1 cellular context compared by ENCODE assay signal in genomic region chr7:99409192-99409572, GRCh38.
TF ChIP-seq lines count a peak whose summit lies in the region.

No MANE protein-coding gene starts in this region.

TF ChIP-seq in K562, 482 proteins besides CTCF, POLR2A, EP300 and RAD21 (continued from another document and continues in another):
- no peak for TF ChIP-seq PCBP1 (IDR thresholded peaks at IDR 0.05; ENCODE audit: low read depth, low read length, poor library complexity, severe bottlenecking)
- no peak for TF ChIP-seq ZNF277 (CRISPR knock-in tag; IDR thresholded peaks at IDR 0.05; ENCODE audit: borderline replicate concordance)
- no peak for TF ChIP-seq MAX (CRISPR knock-in tag; IDR thresholded peaks at IDR 0.05)
- TF ChIP-seq, protein P1, sequence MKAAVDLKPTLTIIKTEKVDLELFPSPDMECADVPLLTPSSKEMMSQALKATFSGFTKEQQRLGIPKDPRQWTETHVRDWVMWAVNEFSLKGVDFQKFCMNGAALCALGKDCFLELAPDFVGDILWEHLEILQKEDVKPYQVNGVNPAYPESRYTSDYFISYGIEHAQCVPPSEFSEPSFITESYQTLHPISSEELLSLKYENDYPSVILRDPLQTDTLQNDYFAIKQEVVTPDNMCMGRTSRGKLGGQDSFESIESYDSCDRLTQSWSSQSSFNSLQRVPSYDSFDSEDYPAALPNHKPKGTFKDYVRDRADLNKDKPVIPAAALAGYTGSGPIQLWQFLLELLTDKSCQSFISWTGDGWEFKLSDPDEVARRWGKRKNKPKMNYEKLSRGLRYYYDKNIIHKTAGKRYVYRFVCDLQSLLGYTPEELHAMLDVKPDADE (conservative IDR thresholded peaks at IDR 0.05; ENCODE audit: control insufficient read depth, low read depth, low read length) = peak; percentile 59; the same call in 1 of the 2 replicates
- no peak for TF ChIP-seq ZNF124 (CRISPR knock-in tag; IDR thresholded peaks at IDR 0.05)
- no peak for TF ChIP-seq RAD51 (IDR thresholded peaks at IDR 0.05; ENCODE audit: borderline replicate concordance, low read depth)
- no peak for TF ChIP-seq POLR2B (IDR thresholded peaks at IDR 0.05; ENCODE audit: low read depth, partially characterized antibody)
- TF ChIP-seq, protein P2, sequence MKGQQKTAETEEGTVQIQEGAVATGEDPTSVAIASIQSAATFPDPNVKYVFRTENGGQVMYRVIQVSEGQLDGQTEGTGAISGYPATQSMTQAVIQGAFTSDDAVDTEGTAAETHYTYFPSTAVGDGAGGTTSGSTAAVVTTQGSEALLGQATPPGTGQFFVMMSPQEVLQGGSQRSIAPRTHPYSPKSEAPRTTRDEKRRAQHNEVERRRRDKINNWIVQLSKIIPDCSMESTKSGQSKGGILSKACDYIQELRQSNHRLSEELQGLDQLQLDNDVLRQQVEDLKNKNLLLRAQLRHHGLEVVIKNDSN (CRISPR knock-in tag; IDR thresholded peaks at IDR 0.05) = no peak
- no peak for TF ChIP-seq RFX7 (CRISPR knock-in tag; IDR thresholded peaks at IDR 0.05)
- no peak for TF ChIP-seq TCF7L2 (IDR thresholded peaks at IDR 0.05; ENCODE audit: low read depth, low read length)
- TF ChIP-seq, protein P3, sequence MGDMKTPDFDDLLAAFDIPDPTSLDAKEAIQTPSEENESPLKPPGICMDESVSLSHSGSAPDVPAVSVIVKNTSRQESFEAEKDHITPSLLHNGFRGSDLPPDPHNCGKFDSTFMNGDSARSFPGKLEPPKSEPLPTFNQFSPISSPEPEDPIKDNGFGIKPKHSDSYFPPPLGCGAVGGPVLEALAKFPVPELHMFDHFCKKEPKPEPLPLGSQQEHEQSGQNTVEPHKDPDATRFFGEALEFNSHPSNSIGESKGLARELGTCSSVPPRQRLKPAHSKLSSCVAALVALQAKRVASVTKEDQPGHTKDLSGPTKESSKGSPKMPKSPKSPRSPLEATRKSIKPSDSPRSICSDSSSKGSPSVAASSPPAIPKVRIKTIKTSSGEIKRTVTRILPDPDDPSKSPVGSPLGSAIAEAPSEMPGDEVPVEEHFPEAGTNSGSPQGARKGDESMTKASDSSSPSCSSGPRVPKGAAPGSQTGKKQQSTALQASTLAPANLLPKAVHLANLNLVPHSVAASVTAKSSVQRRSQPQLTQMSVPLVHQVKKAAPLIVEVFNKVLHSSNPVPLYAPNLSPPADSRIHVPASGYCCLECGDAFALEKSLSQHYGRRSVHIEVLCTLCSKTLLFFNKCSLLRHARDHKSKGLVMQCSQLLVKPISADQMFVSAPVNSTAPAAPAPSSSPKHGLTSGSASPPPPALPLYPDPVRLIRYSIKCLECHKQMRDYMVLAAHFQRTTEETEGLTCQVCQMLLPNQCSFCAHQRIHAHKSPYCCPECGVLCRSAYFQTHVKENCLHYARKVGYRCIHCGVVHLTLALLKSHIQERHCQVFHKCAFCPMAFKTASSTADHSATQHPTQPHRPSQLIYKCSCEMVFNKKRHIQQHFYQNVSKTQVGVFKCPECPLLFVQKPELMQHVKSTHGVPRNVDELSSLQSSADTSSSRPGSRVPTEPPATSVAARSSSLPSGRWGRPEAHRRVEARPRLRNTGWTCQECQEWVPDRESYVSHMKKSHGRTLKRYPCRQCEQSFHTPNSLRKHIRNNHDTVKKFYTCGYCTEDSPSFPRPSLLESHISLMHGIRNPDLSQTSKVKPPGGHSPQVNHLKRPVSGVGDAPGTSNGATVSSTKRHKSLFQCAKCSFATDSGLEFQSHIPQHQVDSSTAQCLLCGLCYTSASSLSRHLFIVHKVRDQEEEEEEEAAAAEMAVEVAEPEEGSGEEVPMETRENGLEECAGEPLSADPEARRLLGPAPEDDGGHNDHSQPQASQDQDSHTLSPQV (IDR thresholded peaks at IDR 0.05) = no peak
- no peak for TF ChIP-seq PRPF4 (IDR thresholded peaks at IDR 0.05; ENCODE audit: insufficient read depth, low read depth, low read length, poor library complexity, severe bottlenecking)
- TF ChIP-seq GTF2E2 (tag; IDR thresholded peaks at IDR 0.05) = 0 out of 2 replicates have a peak, but pooled peaks have one; percentile 4
- TF ChIP-seq HNRNPUL1 (IDR thresholded peaks at IDR 0.05; ENCODE audit: low read length) = no peak
- no peak for TF ChIP-seq EP400 (IDR thresholded peaks at IDR 0.05)
- no peak for TF ChIP-seq ZBTB1 (CRISPR knock-in tag; IDR thresholded peaks at IDR 0.05; ENCODE audit: borderline replicate concordance, low read depth)
- no peak for TF ChIP-seq ZBTB34 (CRISPR knock-in tag; IDR thresholded peaks at IDR 0.05)
- TF ChIP-seq IRF2 (CRISPR knock-in tag; IDR thresholded peaks at IDR 0.05) = no peak
- peak; percentile 30; the same call in 1 of the 2 replicates for TF ChIP-seq ELF1 (tag; IDR thresholded peaks at IDR 0.05)
- no peak for TF ChIP-seq HOXB6 (CRISPR knock-in tag; IDR thresholded peaks at IDR 0.05; ENCODE audit: borderline replicate concordance)
- no peak for TF ChIP-seq SP1 (CRISPR knock-in tag; IDR thresholded peaks at IDR 0.05)
- TF ChIP-seq, protein P4, sequence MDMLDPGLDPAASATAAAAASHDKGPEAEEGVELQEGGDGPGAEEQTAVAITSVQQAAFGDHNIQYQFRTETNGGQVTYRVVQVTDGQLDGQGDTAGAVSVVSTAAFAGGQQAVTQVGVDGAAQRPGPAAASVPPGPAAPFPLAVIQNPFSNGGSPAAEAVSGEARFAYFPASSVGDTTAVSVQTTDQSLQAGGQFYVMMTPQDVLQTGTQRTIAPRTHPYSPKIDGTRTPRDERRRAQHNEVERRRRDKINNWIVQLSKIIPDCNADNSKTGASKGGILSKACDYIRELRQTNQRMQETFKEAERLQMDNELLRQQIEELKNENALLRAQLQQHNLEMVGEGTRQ (CRISPR knock-in tag; IDR thresholded peaks at IDR 0.05) = no peak
- TF ChIP-seq FIP1L1 (IDR thresholded peaks at IDR 0.05; ENCODE audit: low read depth, low read length, poor library complexity, severe bottlenecking) = no peak
- 0 out of 2 replicates have a peak, but pooled peaks have one; percentile 9 for TF ChIP-seq TCF3 (CRISPR knock-in tag; IDR thresholded peaks at IDR 0.05)
- no peak for TF ChIP-seq SPI1 (IDR thresholded peaks at IDR 0.05; ENCODE audit: borderline replicate concordance, low read depth, low read length)
- TF ChIP-seq TCFL5 (CRISPR knock-in tag; conservative IDR thresholded peaks at IDR 0.05) = no peak
- TF ChIP-seq TAF9B (IDR thresholded peaks at IDR 0.05; ENCODE audit: partially characterized antibody) = no peak
- TF ChIP-seq, protein P5, sequence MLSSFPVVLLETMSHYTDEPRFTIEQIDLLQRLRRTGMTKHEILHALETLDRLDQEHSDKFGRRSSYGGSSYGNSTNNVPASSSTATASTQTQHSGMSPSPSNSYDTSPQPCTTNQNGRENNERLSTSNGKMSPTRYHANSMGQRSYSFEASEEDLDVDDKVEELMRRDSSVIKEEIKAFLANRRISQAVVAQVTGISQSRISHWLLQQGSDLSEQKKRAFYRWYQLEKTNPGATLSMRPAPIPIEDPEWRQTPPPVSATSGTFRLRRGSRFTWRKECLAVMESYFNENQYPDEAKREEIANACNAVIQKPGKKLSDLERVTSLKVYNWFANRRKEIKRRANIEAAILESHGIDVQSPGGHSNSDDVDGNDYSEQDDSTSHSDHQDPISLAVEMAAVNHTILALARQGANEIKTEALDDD (IDR thresholded peaks at IDR 0.05) = no peak
- no peak for TF ChIP-seq ZNF780A (CRISPR knock-in tag; IDR thresholded peaks at IDR 0.05)
- TF ChIP-seq CUX1 (CRISPR knock-in tag; IDR thresholded peaks at IDR 0.05) = no peak
- no peak for TF ChIP-seq KAT2B (IDR thresholded peaks at IDR 0.05; ENCODE audit: low read depth, low read length)
- no peak for TF ChIP-seq ZBTB7A (IDR thresholded peaks at IDR 0.05; ENCODE audit: borderline replicate concordance, control insufficient read depth, low read depth, low read length)
- no peak for TF ChIP-seq ZFP30 (CRISPR knock-in tag; IDR thresholded peaks at IDR 0.05; ENCODE audit: borderline replicate concordance)
- no peak for TF ChIP-seq ELF2 (CRISPR knock-in tag; IDR thresholded peaks at IDR 0.05)
- peak; percentile 33 for TF ChIP-seq CHD1 (IDR thresholded peaks at IDR 0.05; ENCODE audit: low read length)
- TF ChIP-seq ZBTB9 (CRISPR knock-in tag; IDR thresholded peaks at IDR 0.05) = no peak
- TF ChIP-seq, protein P6, sequence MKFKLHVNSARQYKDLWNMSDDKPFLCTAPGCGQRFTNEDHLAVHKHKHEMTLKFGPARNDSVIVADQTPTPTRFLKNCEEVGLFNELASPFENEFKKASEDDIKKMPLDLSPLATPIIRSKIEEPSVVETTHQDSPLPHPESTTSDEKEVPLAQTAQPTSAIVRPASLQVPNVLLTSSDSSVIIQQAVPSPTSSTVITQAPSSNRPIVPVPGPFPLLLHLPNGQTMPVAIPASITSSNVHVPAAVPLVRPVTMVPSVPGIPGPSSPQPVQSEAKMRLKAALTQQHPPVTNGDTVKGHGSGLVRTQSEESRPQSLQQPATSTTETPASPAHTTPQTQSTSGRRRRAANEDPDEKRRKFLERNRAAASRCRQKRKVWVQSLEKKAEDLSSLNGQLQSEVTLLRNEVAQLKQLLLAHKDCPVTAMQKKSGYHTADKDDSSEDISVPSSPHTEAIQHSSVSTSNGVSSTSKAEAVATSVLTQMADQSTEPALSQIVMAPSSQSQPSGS (CRISPR knock-in tag; IDR thresholded peaks at IDR 0.05) = no peak
- TF ChIP-seq NFATC3 (IDR thresholded peaks at IDR 0.05) = peak; percentile 73; the same call in 1 of the 2 replicates
- TF ChIP-seq RBM14 (IDR thresholded peaks at IDR 0.05; ENCODE audit: borderline replicate concordance, insufficient read depth, low read depth, low read length) = no peak
